26 cellular contexts compared by ENCODE assay signal in genomic region chr1:243346481-243346880, GRCh38.
"Had no signal": no experiment of that assay in that cellular context is flagged by ENCODE, and none has a peak within 500 bp of the region (broad histone marks: within the 10 kb centered on the region; RNA-seq: fewer than 3 reads in every experiment).

No MANE protein-coding gene starts in this region.

- DNase-seq: activated B cell treated with CpG ODN at 0.5 μM for 24 hours; activated CD4-positive, alpha-beta T cell treated with anti-CD3 and anti-CD28 coated beads, Interleukin-2, amount 50 U/mL, for 4 hours; activated effector memory CD4-positive, alpha-beta T cell treated with anti-CD3 and anti-CD28 coated beads, Interleukin-2, amount 50 U/mL, for 16 hours; activated naive CD4-positive, alpha-beta T cell treated with anti-CD3 and anti-CD28 coated beads for 36 hours; activated naive CD8-positive, alpha-beta T cell treated with anti-CD3 and anti-CD28 coated beads for 36 hours; adrenal gland; aorta; body of pancreas; dorsolateral prefrontal cortex; effector memory CD8-positive, alpha-beta T cell; head of caudate nucleus; naive thymus-derived CD8-positive, alpha-beta T cell; ovary; small intestine; stimulated activated CD4-positive, alpha-beta T cell treated with anti-CD3 and anti-CD28 coated beads, Interleukin-4, amount 100 ng/mL, for 24 hours; SW 1271; T1000; uterus had no signal

- H3K27ac Mint-ChIP-seq: activated B cell treated with CpG ODN at 0.5 μM for 24 hours; activated naive CD4-positive, alpha-beta T cell treated with anti-CD3 and anti-CD28 coated beads for 36 hours; activated naive CD8-positive, alpha-beta T cell treated with anti-CD3 and anti-CD28 coated beads for 36 hours; activated T-helper 1 cell treated with anti-CD3 and anti-CD28 coated beads, Interleukin-12 subunit alpha, Interleukin-12 subunit beta, Interleukin-2, Interleukin-4 antibody, amounts not matched to agents 30 ng/mL and 10 ng/mL and 1 ng/mL, durations not matched to agents 14 hours and 24 hours and 36 hours; effector memory CD8-positive, alpha-beta T cell; naive thymus-derived CD8-positive, alpha-beta T cell; stimulated activated effector memory CD8-positive, alpha-beta T cell treated with anti-CD3 and anti-CD28 coated beads, Interleukin-12 subunit alpha, Interleukin-12 subunit beta, amount 100 ng/mL, for 72 hours; T-helper 1 cell treated with Interleukin-12 subunit alpha and Interleukin-12 subunit beta and Interleukin-4 antibody, amounts not matched to agents 30 μg/mL and 1 μg/mL, for 36 hours; type B pancreatic cell had no signal

- H3K9me3 Mint-ChIP-seq: activated B cell treated with CpG ODN at 0.5 μM for 24 hours; activated naive CD4-positive, alpha-beta T cell treated with anti-CD3 and anti-CD28 coated beads for 36 hours; activated naive CD8-positive, alpha-beta T cell treated with anti-CD3 and anti-CD28 coated beads for 36 hours; activated T-helper 1 cell treated with anti-CD3 and anti-CD28 coated beads, Interleukin-12 subunit alpha, Interleukin-12 subunit beta, Interleukin-2, Interleukin-4 antibody, amounts not matched to agents 30 ng/mL and 10 ng/mL and 1 ng/mL, durations not matched to agents 14 hours and 24 hours and 36 hours; effector memory CD8-positive, alpha-beta T cell; naive thymus-derived CD8-positive, alpha-beta T cell; stimulated activated effector memory CD8-positive, alpha-beta T cell treated with anti-CD3 and anti-CD28 coated beads, Interleukin-12 subunit alpha, Interleukin-12 subunit beta, amount 100 ng/mL, for 72 hours; stimulated activated naive CD8-positive, alpha-beta T cell treated with anti-CD3 and anti-CD28 coated beads, Interleukin-15, Interleukin-2, amounts not matched to agents 100 ng/mL and 50 ng/mL, for 24 hours; T-helper 1 cell treated with Interleukin-12 subunit alpha and Interleukin-12 subunit beta and Interleukin-4 antibody, amounts not matched to agents 30 μg/mL and 1 μg/mL, for 36 hours; type B pancreatic cell had no signal

- H3K9me3 ChIP-seq: adrenal gland, body of pancreas, gastroesophageal sphincter, ovary, uterus had no signal

- H3K27ac ChIP-seq: adrenal gland, body of pancreas, coronary artery, gastroesophageal sphincter, ovary, uterus had no signal

- H3K4me3 ChIP-seq: adrenal gland, body of pancreas, coronary artery, dorsolateral prefrontal cortex, gastroesophageal sphincter, ovary, uterus had no signal

- H3K27me3 ChIP-seq: adrenal gland, body of pancreas, dorsolateral prefrontal cortex, gastroesophageal sphincter, ovary, uterus had no signal

- H3K4me3 Mint-ChIP-seq: activated B cell treated with CpG ODN at 0.5 μM for 24 hours; activated naive CD4-positive, alpha-beta T cell treated with anti-CD3 and anti-CD28 coated beads for 36 hours; activated naive CD8-positive, alpha-beta T cell treated with anti-CD3 and anti-CD28 coated beads for 36 hours; activated T-helper 1 cell treated with anti-CD3 and anti-CD28 coated beads, Interleukin-12 subunit alpha, Interleukin-12 subunit beta, Interleukin-2, Interleukin-4 antibody, amounts not matched to agents 30 ng/mL and 10 ng/mL and 1 ng/mL, durations not matched to agents 14 hours and 24 hours and 36 hours; effector memory CD8-positive, alpha-beta T cell; naive thymus-derived CD8-positive, alpha-beta T cell; stimulated activated effector memory CD8-positive, alpha-beta T cell treated with anti-CD3 and anti-CD28 coated beads, Interleukin-12 subunit alpha, Interleukin-12 subunit beta, amount 100 ng/mL, for 72 hours; stimulated activated naive CD8-positive, alpha-beta T cell treated with anti-CD3 and anti-CD28 coated beads, Interleukin-15, Interleukin-2, amounts not matched to agents 100 ng/mL and 50 ng/mL, for 24 hours; T-helper 1 cell treated with Interleukin-12 subunit alpha and Interleukin-12 subunit beta and Interleukin-4 antibody, amounts not matched to agents 30 μg/mL and 1 μg/mL, for 36 hours; type B pancreatic cell had no signal

- H3K4me1 Mint-ChIP-seq: activated B cell treated with CpG ODN at 0.5 μM for 24 hours; activated naive CD8-positive, alpha-beta T cell treated with anti-CD3 and anti-CD28 coated beads for 36 hours had no signal

- H3K36me3 ChIP-seq: adrenal gland, ovary, uterus had no signal

- H3K27me3 Mint-ChIP-seq: activated B cell treated with CpG ODN at 0.5 μM for 24 hours; activated naive CD8-positive, alpha-beta T cell treated with anti-CD3 and anti-CD28 coated beads for 36 hours; effector memory CD8-positive, alpha-beta T cell; naive thymus-derived CD8-positive, alpha-beta T cell; progenitor cell of endocrine pancreas; stimulated activated naive CD8-positive, alpha-beta T cell treated with anti-CD3 and anti-CD28 coated beads, Interleukin-15, Interleukin-2, amounts not matched to agents 100 ng/mL and 50 ng/mL, for 24 hours; type B pancreatic cell had no signal

- H3K4me1 ChIP-seq: adrenal gland, body of pancreas, gastroesophageal sphincter, uterus had no signal
